1 cellular context compared by ENCODE assay signal in genomic region chr2:70565039-70565731, GRCh38.
A peak's percentile ranks its signal among the peaks of the same experiment; 100 is the strongest.
TF ChIP-seq lines count a peak whose summit lies in the region.

No MANE protein-coding gene starts in this region.

TF ChIP-seq in HepG2, 621 proteins besides CTCF, POLR2A, EP300 and RAD21 (continued from another document and continues in another):
- TF ChIP-seq ZMYM4 (CRISPR knock-in tag; IDR thresholded peaks at IDR 0.05) (peak; percentile 81), ISL2 (CRISPR knock-in tag; IDR thresholded peaks at IDR 0.05) (peak; percentile 91; the same call in 1 of the 2 replicates), ARNT2 (CRISPR knock-in tag; IDR thresholded peaks at IDR 0.05; ENCODE audit: low read depth) (0 out of 2 replicates have a peak, but pooled peaks have one; percentile 43), ZNF746 (CRISPR knock-in tag; IDR thresholded peaks at IDR 0.05) (no peak), ZMAT3 (CRISPR knock-in tag; conservative IDR thresholded peaks at IDR 0.05) (0 out of 2 replicates have a peak, but pooled peaks have one; percentile 46), ZNF691 (CRISPR knock-in tag; IDR thresholded peaks at IDR 0.05; ENCODE audit: borderline replicate concordance, low read depth) (no peak), HOXA9 (CRISPR knock-in tag; IDR thresholded peaks at IDR 0.05; ENCODE audit: borderline replicate concordance) (no peak), TSC22D2 (CRISPR knock-in tag; IDR thresholded peaks at IDR 0.05; ENCODE audit: borderline replicate concordance) (0 out of 2 replicates have a peak, but pooled peaks have one; percentile 60), SKIL (CRISPR knock-in tag; IDR thresholded peaks at IDR 0.05; ENCODE audit: borderline replicate concordance) (no peak), ZSCAN25 (CRISPR knock-in tag; IDR thresholded peaks at IDR 0.05) (no peak), FOXA3 (CRISPR knock-in tag; IDR thresholded peaks at IDR 0.05) (peak; percentile 98), GATA4 (IDR thresholded peaks at IDR 0.05; ENCODE audit: borderline replicate concordance, low read depth) (no peak), SSRP1 (CRISPR knock-in tag; IDR thresholded peaks at IDR 0.05) (no peak), RFX5 (IDR thresholded peaks at IDR 0.05; ENCODE audit: low read depth, low read length) (peak; percentile 93), CENPX (CRISPR knock-in tag; IDR thresholded peaks at IDR 0.05) (no peak), ZNF740 (CRISPR knock-in tag; IDR thresholded peaks at IDR 0.05) (no peak), ZNF510 (CRISPR knock-in tag; IDR thresholded peaks at IDR 0.05; ENCODE audit: low read depth) (no peak), HMGXB3 (CRISPR knock-in tag; IDR thresholded peaks at IDR 0.05; ENCODE audit: borderline replicate concordance) (no peak; the same call in 1 of the 2 replicates), RXRB (CRISPR knock-in tag; IDR thresholded peaks at IDR 0.05; ENCODE audit: borderline replicate concordance) (peak; percentile 69), TFDP1 (CRISPR knock-in tag; IDR thresholded peaks at IDR 0.05; ENCODE audit: borderline replicate concordance) (no peak), SMYD3 (CRISPR knock-in tag; IDR thresholded peaks at IDR 0.05) (no peak), ZFP91 (CRISPR knock-in tag; IDR thresholded peaks at IDR 0.05; ENCODE audit: borderline replicate concordance) (peak; percentile 61), NR2F6 (IDR thresholded peaks at IDR 0.05) (peak; percentile 92), NR2F6 (CRISPR knock-in tag; IDR thresholded peaks at IDR 0.05) (peak; percentile 69), ARNTL (CRISPR knock-in tag; IDR thresholded peaks at IDR 0.05) (peak; percentile 57; the same call in 1 of the 2 replicates), STAG1 (CRISPR knock-in tag; IDR thresholded peaks at IDR 0.05) (peak; percentile 28), MATR3 (CRISPR knock-in tag; IDR thresholded peaks at IDR 0.05) (no peak), AKNA (CRISPR knock-in tag; IDR thresholded peaks at IDR 0.05; ENCODE audit: borderline replicate concordance) (no peak), ETV6 (CRISPR knock-in tag; conservative IDR thresholded peaks at IDR 0.05) (no peak), ZNF879 (CRISPR knock-in tag; IDR thresholded peaks at IDR 0.05) (no peak), ZFY (CRISPR knock-in tag; IDR thresholded peaks at IDR 0.05) (peak; percentile 80), ZBTB8A (CRISPR knock-in tag; IDR thresholded peaks at IDR 0.05; ENCODE audit: borderline replicate concordance, low read depth) (no peak), ZNF296 (CRISPR knock-in tag; conservative IDR thresholded peaks at IDR 0.05) (no peak), WIZ (CRISPR knock-in tag; IDR thresholded peaks at IDR 0.05) (no peak), SAP130 (CRISPR knock-in tag; IDR thresholded peaks at IDR 0.05; ENCODE audit: low read depth) (peak; percentile 75), HDAC1 (CRISPR knock-in tag; IDR thresholded peaks at IDR 0.05) (peak; percentile 74), ZNF598 (CRISPR knock-in tag; IDR thresholded peaks at IDR 0.05; ENCODE audit: borderline replicate concordance) (no peak), PREB (CRISPR knock-in tag; IDR thresholded peaks at IDR 0.05) (no peak), EEA1 (CRISPR knock-in tag; IDR thresholded peaks at IDR 0.05; ENCODE audit: borderline replicate concordance) (no peak), TEAD3 (CRISPR knock-in tag; optimal IDR thresholded peaks at IDR 0.05; ENCODE audit: borderline replicate concordance) (peak; percentile 75), ZNF605 (CRISPR knock-in tag; IDR thresholded peaks at IDR 0.05) (no peak), KAT7 (CRISPR knock-in tag; IDR thresholded peaks at IDR 0.05; ENCODE audit: borderline replicate concordance) (0 out of 2 replicates have a peak, but pooled peaks have one; percentile 37), ZNF678 (CRISPR knock-in tag; IDR thresholded peaks at IDR 0.05) (no peak), IKZF5 (CRISPR knock-in tag; IDR thresholded peaks at IDR 0.05) (peak; percentile 83), ZNF788 (CRISPR knock-in tag; IDR thresholded peaks at IDR 0.05; ENCODE audit: borderline replicate concordance) (peak; percentile 56; the same call in 1 of the 2 replicates), FOXK2 (IDR thresholded peaks at IDR 0.05) (peak; percentile 74; the same call in 1 of the 2 replicates), ZNF382 (CRISPR knock-in tag; IDR thresholded peaks at IDR 0.05; ENCODE audit: borderline replicate concordance) (no peak), HOXA5 (CRISPR knock-in tag; IDR thresholded peaks at IDR 0.05) (peak; percentile 77; the same call in 1 of the 2 replicates), SATB2 (CRISPR knock-in tag; IDR thresholded peaks at IDR 0.05) (peak; percentile 61; the same call in 1 of the 2 replicates)
